ENCODE assay signal across 9 cellular contexts in the genomic region with DNA sequence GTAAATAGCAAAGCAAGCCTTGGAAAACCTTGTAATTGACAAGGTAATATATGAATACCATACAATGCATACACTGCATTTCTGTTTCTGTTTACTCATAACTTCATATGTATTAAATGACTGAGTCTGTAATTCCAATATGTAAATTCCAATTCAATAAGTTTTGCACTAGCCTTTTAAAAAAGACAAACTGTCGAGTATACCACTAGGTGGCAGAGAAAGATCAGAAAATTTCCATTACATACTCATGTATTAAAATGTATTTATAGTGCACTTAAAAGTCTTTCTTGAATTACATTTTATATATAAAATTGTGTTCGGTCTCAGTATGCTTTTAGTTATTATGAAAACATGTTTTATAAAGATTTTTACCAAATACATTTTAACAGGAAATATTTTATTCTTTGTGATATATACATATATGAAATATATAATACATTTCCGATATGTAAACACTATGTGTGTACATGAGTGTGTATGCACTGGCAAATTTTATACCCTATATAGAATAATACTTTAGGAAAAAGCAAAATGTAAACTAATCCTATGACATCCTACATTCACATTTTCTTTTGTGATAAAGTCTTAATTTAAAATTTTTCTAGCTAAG.
A peak's percentile ranks its signal among the peaks of the same experiment; 100 is the strongest.
DNase-seq lines count a peak whose midpoint lies in the region; TF ChIP-seq lines count a peak whose summit lies in the region.
"Had no signal": no experiment of that assay in that cellular context is flagged by ENCODE, and none has a peak within 500 bp of the region (broad histone marks: within the 10 kb centered on the region; RNA-seq: fewer than 3 reads in every experiment).

No MANE protein-coding gene starts in this region.

- in situ Hi-C loops in astrocyte of the spinal cord (cut with HindIII; ENCODE audit: low sequenced_read_pairs), result no loop called here

- no peak overlapping the region for H3K4me3 ChIP-seq in astrocyte of the spinal cord (ENCODE audit: low read depth, low read length)

- peak; percentile 23 to 79 (median 27) for DNase-seq in NCI-H1417 (lab: John Stamatoyannopoulos, UW)
- no peak for DNase-seq in NCI-H1417 treated with DMSO at 0.1 percent for 48 hours (lab: John Stamatoyannopoulos, UW)
- peak; percentile 41 for DNase-seq in NCI-H1694 (lab: John Stamatoyannopoulos, UW)
- peak; percentile 60 for DNase-seq in astrocyte of the spinal cord (ENCODE audit: low read depth, low spot score)
- peak; percentile 52 for DNase-seq in midbrain (lab: John Stamatoyannopoulos, UW)
- DNase-seq in posterior vena cava (ENCODE audit: low spot score), result no peak
- DNase-seq in ecto neural progenitor cell (ENCODE audit: low spot score), result no peak
- no peak for DNase-seq in CD1c-positive myeloid dendritic cell (ENCODE audit: extremely low spot score)
- DNase-seq: activated B cell treated with CpG ODN at 0.5 μM for 24 hours had no signal

- peak; percentile 50 for TF ChIP-seq CTCF in astrocyte of the spinal cord (IDR thresholded peaks at IDR 0.05; ENCODE audit: low read depth, low read length)

- intact Hi-C loops in posterior vena cava (cut with DNase I), result loop anchor here in 1 of 2 donors (5.0 kb wide), 2 partner anchors 308 to 398 kb away; no protein-coding TSS in a partner anchor

Comparison
In these comparisons a context has a peak if more than half of its experiments do, and no peak if none do; other contexts are left out.
1. DNase-seq: peak in NCI-H1417 (3 of 3), NCI-H1694 (single experiment), astrocyte of the spinal cord (single experiment) and midbrain (single experiment); none in NCI-H1417 treated with DMSO at 0.1 percent for 48 hours (single experiment), posterior vena cava (single experiment), ecto neural progenitor cell (single experiment) and CD1c-positive myeloid dendritic cell (single experiment).